Comparison of ENCODE assay signal across 1 cellular context in the genomic region with DNA sequence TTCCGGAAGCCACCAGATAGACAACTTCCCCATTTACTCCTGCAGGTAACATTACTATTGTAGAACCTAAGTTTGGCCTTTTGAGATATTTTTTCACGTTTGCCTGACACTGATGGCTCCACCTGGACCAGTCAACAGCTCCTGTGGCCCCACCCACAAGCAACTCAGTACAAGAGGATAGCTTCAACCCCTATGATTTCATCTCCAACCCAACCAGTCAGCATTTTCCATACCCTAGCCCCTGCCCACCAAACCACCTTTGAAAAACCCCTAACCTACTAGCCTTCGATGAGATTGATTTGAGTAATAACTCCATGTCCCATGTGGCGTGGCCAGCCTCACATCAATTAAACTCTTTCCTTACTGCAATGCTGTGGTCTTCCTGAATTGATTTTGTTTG.
TF ChIP-seq lines count a peak whose summit lies in the region.

No MANE protein-coding gene starts in this region.

TF ChIP-seq in K562, 482 proteins besides CTCF, POLR2A, EP300 and RAD21:
- TF ChIP-seq MAFG (tag; conservative IDR thresholded peaks at IDR 0.05) (0 out of 2 replicates have a peak, but pooled peaks have one; percentile 14), ZNF316 (IDR thresholded peaks at IDR 0.05) (peak; percentile 58), NELFE (IDR thresholded peaks at IDR 0.05; ENCODE audit: insufficient read depth, insufficient read length) (no peak), ID3 (CRISPR knock-in tag; IDR thresholded peaks at IDR 0.05) (no peak), ID3 (tag; IDR thresholded peaks at IDR 0.05) (no peak), ZNF436 (CRISPR knock-in tag; IDR thresholded peaks at IDR 0.05) (no peak), CHCHD3 (CRISPR knock-in tag; IDR thresholded peaks at IDR 0.05) (no peak), PRMT5 (CRISPR knock-in tag; IDR thresholded peaks at IDR 0.05) (no peak), ZFPM2 (CRISPR knock-in tag; IDR thresholded peaks at IDR 0.05) (no peak), ZNF12 (CRISPR knock-in tag; IDR thresholded peaks at IDR 0.05) (no peak), LARP7 (IDR thresholded peaks at IDR 0.05) (no peak)
- TF ChIP-seq, protein P1, sequence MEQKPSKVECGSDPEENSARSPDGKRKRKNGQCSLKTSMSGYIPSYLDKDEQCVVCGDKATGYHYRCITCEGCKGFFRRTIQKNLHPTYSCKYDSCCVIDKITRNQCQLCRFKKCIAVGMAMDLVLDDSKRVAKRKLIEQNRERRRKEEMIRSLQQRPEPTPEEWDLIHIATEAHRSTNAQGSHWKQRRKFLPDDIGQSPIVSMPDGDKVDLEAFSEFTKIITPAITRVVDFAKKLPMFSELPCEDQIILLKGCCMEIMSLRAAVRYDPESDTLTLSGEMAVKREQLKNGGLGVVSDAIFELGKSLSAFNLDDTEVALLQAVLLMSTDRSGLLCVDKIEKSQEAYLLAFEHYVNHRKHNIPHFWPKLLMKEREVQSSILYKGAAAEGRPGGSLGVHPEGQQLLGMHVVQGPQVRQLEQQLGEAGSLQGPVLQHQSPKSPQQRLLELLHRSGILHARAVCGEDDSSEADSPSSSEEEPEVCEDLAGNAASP (IDR thresholded peaks at IDR 0.05), result no peak
- TF ChIP-seq, protein P2, sequence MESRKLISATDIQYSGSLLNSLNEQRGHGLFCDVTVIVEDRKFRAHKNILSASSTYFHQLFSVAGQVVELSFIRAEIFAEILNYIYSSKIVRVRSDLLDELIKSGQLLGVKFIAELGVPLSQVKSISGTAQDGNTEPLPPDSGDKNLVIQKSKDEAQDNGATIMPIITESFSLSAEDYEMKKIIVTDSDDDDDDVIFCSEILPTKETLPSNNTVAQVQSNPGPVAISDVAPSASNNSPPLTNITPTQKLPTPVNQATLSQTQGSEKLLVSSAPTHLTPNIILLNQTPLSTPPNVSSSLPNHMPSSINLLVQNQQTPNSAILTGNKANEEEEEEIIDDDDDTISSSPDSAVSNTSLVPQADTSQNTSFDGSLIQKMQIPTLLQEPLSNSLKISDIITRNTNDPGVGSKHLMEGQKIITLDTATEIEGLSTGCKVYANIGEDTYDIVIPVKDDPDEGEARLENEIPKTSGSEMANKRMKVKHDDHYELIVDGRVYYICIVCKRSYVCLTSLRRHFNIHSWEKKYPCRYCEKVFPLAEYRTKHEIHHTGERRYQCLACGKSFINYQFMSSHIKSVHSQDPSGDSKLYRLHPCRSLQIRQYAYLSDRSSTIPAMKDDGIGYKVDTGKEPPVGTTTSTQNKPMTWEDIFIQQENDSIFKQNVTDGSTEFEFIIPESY (CRISPR knock-in tag; IDR thresholded peaks at IDR 0.05), result no peak
TF ChIP-seq in K562: peak in this region for 2.
